ENCODE assay signal across 8 cellular contexts in genomic region chr7:24401628-24402593, GRCh38.
A peak's percentile ranks its signal among the peaks of the same experiment; 100 is the strongest.
DNase-seq lines count a peak whose midpoint lies in the region; ATAC-seq and TF ChIP-seq lines count a peak whose summit lies in the region.

No MANE protein-coding gene starts in this region.

- peak overlapping the region; percentile 80 for H2AFZ ChIP-seq in GM23248

- TF ChIP-seq CTCF in psoas muscle (IDR thresholded peaks at IDR 0.05) = peak; percentile 55

- in situ Hi-C loops in GM23248 (cut with MboI) = loop anchor here (25.0 kb wide), 1 partner anchor 260 kb away; no protein-coding TSS in a partner anchor

- H3K9me3 ChIP-seq in GM23248 (ENCODE audit: low read depth) = no peaks in the 10 kb centered on the region
- H3K9me3 ChIP-seq in psoas muscle = no peaks in the 10 kb centered on the region
- H3K9me3 ChIP-seq in MG63 = no peaks in the 10 kb centered on the region

- ATAC-seq in psoas muscle (peak in 3 of 4 donors; percentile 57 to 81 (median 71)), HG03439 (IDR thresholded peaks at IDR 0.05; ENCODE audit: unreplicated experiment) (no peak)

- peaks cover 7% of the 10 kb centered on the region; the same call in 1 of the 2 replicates for H3K27me3 ChIP-seq in GM23248 (replicated peaks; ENCODE audit: insufficient read depth)
- no peaks in the 10 kb centered on the region for H3K27me3 ChIP-seq in psoas muscle (ENCODE audit: insufficient read depth in 3 of 3, low read length in 2 of 3)
- H3K27me3 ChIP-seq in MG63 = no peaks in the 10 kb centered on the region

- no peaks in the 10 kb centered on the region for H3K4me1 ChIP-seq in GM23248 (ENCODE audit: insufficient read depth)
- H3K4me1 ChIP-seq in psoas muscle = no peaks in the 10 kb centered on the region

- DNase-seq in DMS53 (lab: John Stamatoyannopoulos, UW) (peak; percentile 84), GM23248 (peak; percentile 61), NCI-H748 (lab: John Stamatoyannopoulos, UW; ENCODE audit: unreplicated experiment) (peak; percentile 43), erythroblast (lab: John Stamatoyannopoulos, UW) (peak; percentile 3 to 4), psoas muscle (no peak), ecto neural progenitor cell (ENCODE audit: low spot score) (no peak), MG63 (no peak)

- TF ChIP-seq POLR2A in erythroblast (IDR thresholded peaks at IDR 0.05; ENCODE audit: low read length) = no peak

- peak overlapping the region; percentile 50; the same call in 1 of the 2 replicates for H3K4me3 ChIP-seq in GM23248
- peak overlapping the region; percentile 58 for H3K4me3 ChIP-seq in psoas muscle
- H3K4me3 ChIP-seq in MG63 = no peak overlapping the region

- peak overlapping the region; percentile 81 for H3K4me2 ChIP-seq in GM23248 (ENCODE audit: unreplicated experiment)

- H3K27ac ChIP-seq in GM23248 = no peak overlapping the region
- H3K27ac ChIP-seq in psoas muscle = peak overlapping the region; percentile 41

- H3K36me3 ChIP-seq in GM23248 (ENCODE audit: low read depth) (no peaks in the 10 kb centered on the region), psoas muscle (ENCODE audit: insufficient read depth in 1 of 2, low read depth in 1 of 2) (no peaks in the 10 kb centered on the region), MG63 (no peaks in the 10 kb centered on the region)

- H3K79me2 ChIP-seq in GM23248 (ENCODE audit: insufficient read depth) = no peaks in the 10 kb centered on the region

- intact Hi-C loops in psoas muscle (cut with DNase I) = loop anchor here (5.0 to 10.0 kb wide), 2 partner anchors 163 to 265 kb away; no protein-coding TSS in a partner anchor

- no peaks in the 10 kb centered on the region for H3K9me2 ChIP-seq in GM23248 (ENCODE audit: insufficient read depth)

- no peak overlapping the region for H3K9ac ChIP-seq in GM23248

- WGBS in GM23248 (ENCODE audit: low coverage in 1 of 2, low lambda C conversion rate in 2 of 2, missing lambda C conversion rate in 2 of 2), 2 experiments = 30 to 32% methylated on average over 11 to 14 of the region's 15 CpGs
- 36 to 47% (median 44%) methylated on average over 12 to 13 of the region's 15 CpGs for WGBS in psoas muscle, 3 donors

- H3F3A ChIP-seq in GM23248 (ENCODE audit: insufficient read depth) = no peaks in the 10 kb centered on the region

- H4K20me1 ChIP-seq in GM23248 (ENCODE audit: insufficient read depth) = no peaks in the 10 kb centered on the region

Comparison
In these comparisons a context has a peak if more than half of its experiments do, and no peak if none do; other contexts are left out.
1. DNase-seq: peak in DMS53 (single experiment), GM23248 (single experiment), NCI-H748 (single experiment) and erythroblast (2 of 2); none in psoas muscle (0 of 2), ecto neural progenitor cell (single experiment) and MG63 (single experiment).